14 cellular contexts compared by ENCODE assay signal in the genomic region with DNA sequence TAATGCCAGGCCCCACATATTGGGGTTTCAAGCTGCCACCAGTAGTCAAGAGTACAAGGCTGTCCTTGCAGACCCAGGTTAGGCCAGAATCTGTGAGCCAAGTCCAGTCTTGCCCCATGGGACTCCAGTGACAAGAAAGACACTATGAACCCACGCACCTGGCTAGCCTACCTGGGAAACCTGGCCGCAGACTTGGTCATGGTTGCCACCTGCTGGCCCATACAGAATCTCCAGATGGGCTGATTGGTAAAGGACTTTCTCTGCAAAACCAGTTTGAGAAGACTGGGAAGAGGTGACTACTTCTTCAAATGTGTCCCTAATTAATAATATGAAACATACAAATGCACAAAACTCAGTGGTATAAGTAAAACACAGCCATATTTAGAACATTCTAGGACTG.
DNase-seq lines count a peak whose midpoint lies in the region; ATAC-seq, FAIRE-seq and TF ChIP-seq lines count a peak whose summit lies in the region.
"Had no signal": no experiment of that assay in that cellular context is flagged by ENCODE, and none has a peak within 500 bp of the region (broad histone marks: within the 10 kb centered on the region; RNA-seq: fewer than 3 reads in every experiment).

No MANE protein-coding gene starts in this region.

- H3K4me2 ChIP-seq in GM23338: no peak overlapping the region
- H3K4me2 ChIP-seq in HepG2 (ENCODE audit: low read depth, low read length): no peak overlapping the region

- peak; percentile 60 to 85 for TF ChIP-seq CTCF in GM23338 (conservative IDR thresholded peaks at IDR 0.05; ENCODE audit: low read depth in 2 of 2)
- TF ChIP-seq CTCF in bronchial epithelial cell (IDR thresholded peaks at IDR 0.05; ENCODE audit: insufficient read depth, low read length, severe bottlenecking): peak; percentile 71
- TF ChIP-seq CTCF in HepG2 (CRISPR knock-in tag; IDR thresholded peaks at IDR 0.05): no peak

- in situ Hi-C loops in HepG2 (cut with HindIII; ENCODE audit: extremely low pct_ligation_motif_present, low pct_unique_long_range_greater_than_20kb): no loop called here

- H3K9me3 ChIP-seq in HepG2 (ENCODE audit: low read length): peaks cover 77% of the 10 kb centered on the region

- H3K79me2 ChIP-seq in GM23338 (replicated peaks; ENCODE audit: insufficient read depth) (no peaks in the 10 kb centered on the region), HepG2 (ENCODE audit: insufficient read depth, low read length) (no peaks in the 10 kb centered on the region)

- no peak overlapping the region for H3K27ac Mint-ChIP-seq in GM23338
- H3K27ac Mint-ChIP-seq: activated CD4-positive, alpha-beta T cell treated with anti-CD3 and anti-CD28 coated beads, Interleukin-2, amount 10 ng/mL, durations not matched to agents 7 days and 5 days had no signal

- no peak for TF ChIP-seq POLR2A in HepG2 (IDR thresholded peaks at IDR 0.05; ENCODE audit: insufficient read depth in 1 of 2, low read depth in 2 of 2, low read length in 2 of 2)

- POLR2A ChIA-PET in HepG2 (lab: Yijun Ruan, JAX): no interaction called here

- H3K36me3 Mint-ChIP-seq in GM23338 (ENCODE audit: low read depth): no peaks in the 10 kb centered on the region

- ATAC-seq in GM23338: peak; percentile 95
- ATAC-seq in HepG2: no peak
- no peak for ATAC-seq in HG02623 (IDR thresholded peaks at IDR 0.05; ENCODE audit: unreplicated experiment)
- no peak for ATAC-seq in GM21619 (IDR thresholded peaks at IDR 0.05; ENCODE audit: unreplicated experiment)

- H3K4me1 Mint-ChIP-seq in GM23338: no peaks in the 10 kb centered on the region
- H3K4me1 Mint-ChIP-seq: activated CD4-positive, alpha-beta T cell treated with anti-CD3 and anti-CD28 coated beads, Interleukin-2, amount 10 ng/mL, durations not matched to agents 7 days and 5 days had no signal

- intact Hi-C loops in HepG2 (cut with micrococcal nuclease; ENCODE audit: unreplicated experiment): no loop called here

- H3K27ac ChIP-seq in GM23338 (ENCODE audit: low read depth): no peak overlapping the region
- no peak overlapping the region for H3K27ac ChIP-seq in HepG2 (ENCODE audit: extremely low read length, insufficient read depth, low read length)

- no peaks in the 10 kb centered on the region; the same call in 2 of the 3 replicates for H3K9me3 Mint-ChIP-seq in GM23338

- no peaks in the 10 kb centered on the region for H4K20me1 ChIP-seq in GM23338 (replicated peaks; ENCODE audit: insufficient read depth)
- H4K20me1 ChIP-seq in HepG2 (ENCODE audit: insufficient read depth, low read length): no peaks in the 10 kb centered on the region

- H3F3A ChIP-seq in GM23338 (replicated peaks; ENCODE audit: low read depth): no peaks in the 10 kb centered on the region

- 46% methylated on average over 2 of the region's 2 CpGs for WGBS in HepG2 (ENCODE audit: low lambda C conversion rate)

- H3K36me3 ChIP-seq in GM23338 (ENCODE audit: insufficient read depth) (no peaks in the 10 kb centered on the region), bronchial epithelial cell (ENCODE audit: control insufficient read depth, insufficient read depth, low read length) (no peaks in the 10 kb centered on the region), HepG2 (replicated peaks in 1 of 2; ENCODE audit: control insufficient read depth in 1 of 2, insufficient read depth in 2 of 2, low read length in 2 of 2) (no peaks in the 10 kb centered on the region)

- peak overlapping the region; percentile 74; the same call in 1 of the 2 replicates for H2AFZ ChIP-seq in GM23338
- no peak overlapping the region for H2AFZ ChIP-seq in HepG2 (ENCODE audit: low read length)

- no peak overlapping the region for H3K9ac ChIP-seq in HepG2 (ENCODE audit: insufficient read depth, low read depth, low read length)

- H3K27me3 ChIP-seq in GM23338 (ENCODE audit: insufficient read depth) (no peaks in the 10 kb centered on the region), bronchial epithelial cell (ENCODE audit: control insufficient read depth, insufficient read depth, low read length) (no peaks in the 10 kb centered on the region), HepG2 (ENCODE audit: control insufficient read depth in 1 of 2, insufficient read depth in 2 of 2, low read length in 2 of 2) (no peaks in the 10 kb centered on the region)

- no peak overlapping the region for H3K4me3 Mint-ChIP-seq in GM23338
- H3K4me3 Mint-ChIP-seq: activated CD4-positive, alpha-beta T cell treated with anti-CD3 and anti-CD28 coated beads, Interleukin-2, amount 10 ng/mL, durations not matched to agents 7 days and 5 days had no signal

- no peaks in the 10 kb centered on the region for H3K27me3 Mint-ChIP-seq in GM23338 (ENCODE audit: insufficient read depth, low read depth, poor library complexity)
- H3K27me3 Mint-ChIP-seq: activated CD4-positive, alpha-beta T cell treated with anti-CD3 and anti-CD28 coated beads, Interleukin-2, amount 10 ng/mL, durations not matched to agents 7 days and 5 days had no signal

- no peaks in the 10 kb centered on the region for H3K4me1 ChIP-seq in GM23338 (ENCODE audit: insufficient read depth)
- H3K4me1 ChIP-seq in HepG2 (ENCODE audit: insufficient read depth, low read length): no peaks in the 10 kb centered on the region

- H3K4me3 ChIP-seq in GM23338: no peak overlapping the region
- H3K4me3 ChIP-seq in bronchial epithelial cell (ENCODE audit: low read depth, low read length): no peak overlapping the region
- no peak overlapping the region for H3K4me3 ChIP-seq in HepG2 (replicated peaks in 1 of 3; ENCODE audit: insufficient read depth in 1 of 3, low read depth in 2 of 3, low read length in 3 of 3)

- CTCF ChIA-PET in HepG2 (lab: Yijun Ruan, JAX; ENCODE audit: low intra/inter-chr PET ratio, low total read pairs): no interaction called here

- BruUV-seq in HepG2 (replicated peaks; lab: Mats Ljungman, UMichigan): no TSS peak

- no peak for FAIRE-seq in bronchial epithelial cell (lab: Jason Lieb, UNC)
- no peak for FAIRE-seq in HepG2 (lab: Jason Lieb, UNC)

- TF ChIP-seq RAD21 in HepG2 (CRISPR knock-in tag; IDR thresholded peaks at IDR 0.05): no peak

- DNase-seq in GM23338 (ENCODE audit: low spot score) (peak; percentile 71), NCI-H2171 (lab: John Stamatoyannopoulos, UW) (peak; percentile 3), bronchial epithelial cell (ENCODE audit: low read depth) (peak; percentile 47), HepG2 (ENCODE audit: low spot score) (no peak), amniotic stem cell (lab: John Stamatoyannopoulos, UW) (no peak)
- DNase-seq in stimulated activated CD4-positive, alpha-beta T cell treated with anti-CD3 and anti-CD28 coated beads, Interleukin-4, amount 100 ng/mL, for 4 hours: no peak
- DNase-seq: activated CD4-positive, alpha-beta T cell treated with anti-CD3 and anti-CD28 coated beads, Interleukin-2, amount 10 ng/mL, durations not matched to agents 7 days and 5 days; C1 segment of cervical spinal cord; effector memory CD4-positive, alpha-beta T cell; mesenchymal stem cell; nucleus accumbens; substantia nigra had no signal

- TF ChIP-seq EP300 in HepG2 (IDR thresholded peaks at IDR 0.05; ENCODE audit: low read depth in 2 of 2, low read length in 2 of 2) (no peak), HepG2 (CRISPR knock-in tag; IDR thresholded peaks at IDR 0.05; ENCODE audit: borderline replicate concordance) (no peak)

- no peaks in the 10 kb centered on the region for H3K9me2 ChIP-seq in GM23338 (ENCODE audit: insufficient read depth)

TF ChIP-seq in GM23338, 12 proteins besides CTCF, POLR2A, EP300 and RAD21:
- TF ChIP-seq POLR2AphosphoS5 (IDR thresholded peaks at IDR 0.05; ENCODE audit: low read depth) (no peak), ZNF114 (CRISPR knock-in tag; IDR thresholded peaks at IDR 0.05) (0 out of 2 replicates have a peak, but pooled peaks have one; percentile 19)

TF ChIP-seq in HepG2, 621 proteins besides CTCF, POLR2A, EP300 and RAD21:
- TF ChIP-seq STAG1 (CRISPR knock-in tag; IDR thresholded peaks at IDR 0.05) (peak; percentile 43), NKX3-1 (CRISPR knock-in tag; IDR thresholded peaks at IDR 0.05) (no peak)

Comparison
In these comparisons a context has a peak if more than half of its experiments do, and no peak if none do; other contexts are left out.
1. DNase-seq: peak in GM23338 (single experiment), NCI-H2171 (single experiment) and bronchial epithelial cell (single experiment); none in HepG2 (single experiment), stimulated activated CD4-positive, alpha-beta T cell treated with anti-CD3 and anti-CD28 coated beads, Interleukin-4, amount 100 ng/mL, for 4 hours (0 of 2) and amniotic stem cell (single experiment).